In the genomic region with DNA sequence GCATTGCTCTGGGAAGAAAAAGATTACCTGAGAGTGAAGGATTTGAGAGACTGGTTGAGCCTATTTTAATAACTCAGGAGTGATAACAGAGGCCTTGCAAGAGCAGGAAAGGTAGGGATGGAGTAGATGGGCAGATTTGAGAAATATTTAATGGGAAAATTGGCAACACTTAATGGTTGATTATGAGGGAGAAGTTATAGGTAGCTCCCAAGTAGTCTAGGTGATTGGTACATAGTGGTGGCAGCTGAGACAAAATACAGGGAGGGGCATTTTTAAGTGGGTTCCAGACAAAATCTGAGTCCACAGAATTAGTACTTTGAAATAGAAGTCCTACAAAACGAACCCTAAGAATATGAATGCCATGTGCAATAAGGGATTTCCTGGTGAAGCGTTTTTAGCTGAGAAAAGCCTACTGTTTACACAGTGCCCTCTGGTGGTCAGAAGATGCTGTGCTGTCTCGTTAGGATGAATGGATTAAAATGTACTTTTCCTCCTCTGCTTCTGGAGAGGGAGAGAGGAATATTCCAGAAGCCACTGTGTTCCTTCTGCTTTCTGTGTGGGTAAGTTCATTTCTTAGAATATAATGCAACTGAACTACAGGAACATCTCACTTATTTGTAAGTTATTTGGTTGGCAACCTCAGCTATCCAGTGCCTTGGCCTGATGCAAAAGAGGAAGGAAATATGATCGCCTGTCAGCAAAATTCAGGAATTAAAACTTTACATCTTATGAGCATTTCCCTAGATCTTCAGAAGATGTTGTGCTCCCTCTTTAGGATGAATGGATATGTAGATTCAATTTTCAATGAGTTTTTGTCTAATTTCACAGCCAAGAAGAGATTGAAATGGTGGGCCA, we compare ENCODE assay signal across 8 cellular contexts. TPM values are rescaled to one million over a fixed set of nuclear protein-coding genes. Genes with fewer than 3 reads are reported as not detected.
DNase-seq lines count a peak whose midpoint lies in the region; ATAC-seq, FAIRE-seq and TF ChIP-seq lines count a peak whose summit lies in the region.

No MANE protein-coding gene starts in this region.

- H3K36me3 Mint-ChIP-seq in immature natural killer cell, result no peaks in the 10 kb centered on the region

- H3K27me3 ChIP-seq in ACC112 (ENCODE audit: insufficient read depth, low read length) (no peaks in the 10 kb centered on the region), brain microvascular endothelial cell (replicated peaks) (no peaks in the 10 kb centered on the region)

- H3K4me1 ChIP-seq in ACC112 (ENCODE audit: control insufficient read depth, insufficient read depth, low read length, unreplicated experiment), result peaks cover 45% of the 10 kb centered on the region

- H3K27ac ChIP-seq in ACC112 (ENCODE audit: low read depth, low read length) (peak overlapping the region; percentile 25; the same call in 1 of the 2 replicates), brain microvascular endothelial cell (no peak overlapping the region)

- DNase-seq in NCI-H2107 treated with DMSO at 0.1 percent for 48 hours (lab: John Stamatoyannopoulos, UW; ENCODE audit: unreplicated experiment) (peak; percentile 92), brain microvascular endothelial cell (peak; percentile 62), immature natural killer cell (peak; percentile 59 to 69 (median 68))
- DNase-seq in stimulated activated CD4-positive, alpha-beta T cell treated with anti-CD3 and anti-CD28 coated beads, Interleukin-12 subunit alpha, Interleukin-12 subunit beta, amount 100 ng/mL, for 48 hours (ENCODE audit: low read depth in 2 of 3, low spot score in 1 of 3), result peak; percentile 24 to 74 (median 51)

- in situ Hi-C loops in brain microvascular endothelial cell (cut with HindIII; ENCODE audit: low pct_ligation_motif_present, low sequenced_read_pairs), result no loop called here

- ATAC-seq in GM18517 (IDR thresholded peaks at IDR 0.05; ENCODE audit: unreplicated experiment) (peak; percentile 38), GM21528 (IDR thresholded peaks at IDR 0.05; ENCODE audit: low FRiP score, unreplicated experiment) (no peak)

- H3K27me3 Mint-ChIP-seq in immature natural killer cell (ENCODE audit: low read depth in 3 of 3), result peaks cover 2 to 7% (median 5%) of the 10 kb centered on the region in 3 donors

- H3K4me3 ChIP-seq in ACC112 (ENCODE audit: low read depth, low read length) (no peak overlapping the region), brain microvascular endothelial cell (ENCODE audit: low read depth, low read length) (no peak overlapping the region)

- TF ChIP-seq CTCF in brain microvascular endothelial cell (IDR thresholded peaks at IDR 0.05; ENCODE audit: low read depth, low read length, missing control alignments), result peak; percentile 90

- H3K79me2 ChIP-seq in ACC112 (ENCODE audit: control insufficient read depth, insufficient read depth, low read length, unreplicated experiment), result peaks cover 95% of the 10 kb centered on the region

- H2AFZ ChIP-seq in ACC112 (ENCODE audit: low read length, unreplicated experiment), result no peak overlapping the region

- peak overlapping the region; percentile 61 to 87 (median 65) for H3K27ac Mint-ChIP-seq in immature natural killer cell

- no peaks in the 10 kb centered on the region for H3K36me3 ChIP-seq in ACC112 (ENCODE audit: insufficient read depth, low read length)
- peaks cover 2% of the 10 kb centered on the region for H3K36me3 ChIP-seq in brain microvascular endothelial cell (replicated peaks)

- FAIRE-seq in TTC549 (lab: Jason Lieb, UNC), result peak; percentile 72

- H3K4me3 Mint-ChIP-seq in immature natural killer cell, result peak overlapping the region; percentile 18 to 64 (median 42)

- H3K9me3 Mint-ChIP-seq in immature natural killer cell, result no peaks in the 10 kb centered on the region

- peaks cover 77 to 97% of the 10 kb centered on the region in 2 donors for H3K4me1 Mint-ChIP-seq in immature natural killer cell

RNA-seq across cellular contexts. Expression of a gene that starts 6.5 kb away (rescaled TPM):
- 100 to 1,000 TPM in 1 of 3 donors, 10 to 100 TPM in 2; 53.5 to 123 (median 70.9) TPM for polyA plus RNA-seq in immature natural killer cell

RNA-seq across cellular contexts. Expression of a gene that starts 7.4 kb away (rescaled TPM):
- polyA plus RNA-seq in immature natural killer cell, result 10 to 100 TPM in 2 of 3 donors, 1 to 10 TPM in 1; 9.9 to 23.1 (median 15.3) TPM

RNA-seq across cellular contexts. Expression of a gene that starts 29.5 kb away (rescaled TPM):
- polyA plus RNA-seq in immature natural killer cell, result 1 to 10 TPM in 1 of 3 donors, under 1 TPM in 2; 0.11 to 1.2 (median 0.73) TPM

RNA-seq across cellular contexts. Expression of a gene that starts 38.7 kb away (rescaled TPM):
- polyA plus RNA-seq in immature natural killer cell, result under 1 TPM in 2 of 3 donors, not detected in 1; 0.47 to 0.81 TPM

RNA-seq across cellular contexts. Expression of a gene that starts 45.8 kb away (rescaled TPM):
- polyA plus RNA-seq in immature natural killer cell, result 1 to 10 TPM; 1.5 to 5.8 (median 4.2) TPM
